In the genomic region with DNA sequence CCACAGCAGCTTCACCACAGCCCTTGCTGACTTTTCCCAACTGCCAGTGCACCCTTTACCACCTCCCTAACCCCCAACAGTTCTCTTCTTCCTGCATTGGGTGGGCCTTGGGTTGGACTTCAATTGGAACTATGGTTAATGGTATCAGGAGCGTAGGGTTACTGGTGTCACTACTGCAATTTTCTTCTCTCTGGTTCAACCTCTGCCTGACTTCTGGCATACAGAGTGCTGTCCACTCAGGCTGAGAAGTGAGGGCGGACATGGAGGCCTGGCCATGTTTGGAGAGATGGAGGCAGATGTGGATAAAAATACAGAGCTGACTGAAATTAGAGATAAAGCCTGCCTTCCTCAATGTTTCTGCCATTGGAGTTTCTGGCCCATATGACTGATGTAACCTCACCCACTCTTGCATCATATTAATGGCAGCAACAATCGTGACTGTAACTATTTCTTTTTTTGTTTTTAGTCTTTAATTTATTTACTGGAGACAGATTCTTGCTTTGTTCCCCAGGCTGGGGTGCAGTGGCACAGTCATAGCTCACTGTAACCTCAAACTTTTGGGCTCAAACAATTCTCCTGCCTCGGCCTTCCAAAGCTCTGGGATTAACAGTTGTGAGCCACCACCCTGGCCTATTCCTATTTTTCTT, we compare ENCODE assay signal across 23 cellular contexts.
DNase-seq lines count a peak whose midpoint lies in the region; ATAC-seq, FAIRE-seq and TF ChIP-seq lines count a peak whose summit lies in the region.
"Had no signal": no experiment of that assay in that cellular context is flagged by ENCODE, and none has a peak within 500 bp of the region (broad histone marks: within the 10 kb centered on the region; RNA-seq: fewer than 3 reads in every experiment).

No MANE protein-coding gene starts in this region.

- H3K4ac ChIP-seq in neuronal stem cell (ENCODE audit: low read length) = no peak overlapping the region

- intact Hi-C loops in K562 (cut with micrococcal nuclease) = no loop called here
- intact Hi-C loops in left ventricle myocardium superior (cut with micrococcal nuclease) = no loop called here

- H4K91ac ChIP-seq in neuronal stem cell (ENCODE audit: low read depth, low read length, poor library complexity) = no peak overlapping the region

- H3K18ac ChIP-seq in neuronal stem cell (ENCODE audit: low read length) = no peak overlapping the region

- in situ Hi-C loops in GM23248 (cut with MboI) (no loop called here), K562 (cut with MboI) (no loop called here)

- peak overlapping the region; percentile 41; the same call in 1 of the 2 replicates for H3K4me2 ChIP-seq in SK-N-SH
- peak overlapping the region; percentile 21 for H3K4me2 ChIP-seq in GM23248 (ENCODE audit: unreplicated experiment)
- H3K4me2 ChIP-seq in K562 (ENCODE audit: insufficient read depth, low read length) = no peak overlapping the region
- no peak overlapping the region for H3K4me2 ChIP-seq in neuronal stem cell (ENCODE audit: insufficient read depth, low read length, poor library complexity, severe bottlenecking)

- no peaks in the 10 kb centered on the region for H3K9me3 ChIP-seq in SK-N-SH
- no peaks in the 10 kb centered on the region for H3K9me3 ChIP-seq in GM23248 (ENCODE audit: low read depth)
- no peaks in the 10 kb centered on the region for H3K9me3 ChIP-seq in K562 (replicated peaks; ENCODE audit: control insufficient read depth, insufficient read depth, low read depth, low read length)
- H3K9me3 ChIP-seq in neuronal stem cell (replicated peaks in 1 of 2; ENCODE audit: control insufficient read depth in 2 of 2, insufficient read depth in 1 of 2, low read depth in 1 of 2, low read length in 2 of 2) = no peaks in the 10 kb centered on the region
- no peaks in the 10 kb centered on the region for H3K9me3 ChIP-seq in SJCRH30 (replicated peaks)
- H3K9me3 ChIP-seq: esophagus muscularis mucosa had no signal

- CTCF ChIA-PET in SK-N-SH (lab: Yijun Ruan, JAX) = no interaction called here
- CTCF ChIA-PET in K562 (lab: Yijun Ruan, JAX; ENCODE audit: low intra/inter-chr PET ratio) = no interaction called here

- POLR2A ChIA-PET in SK-N-SH (lab: Yijun Ruan, JAX) (no interaction called here), K562 (lab: Yijun Ruan, JAX) (interaction anchor here (0.6 kb wide), 1 partner anchor 11 kb away, joined by 3 read pairs; no protein-coding TSS in a partner anchor)

- peaks cover 43 to 61% of the 10 kb centered on the region in 2 experiments for H3K36me3 ChIP-seq in SK-N-SH (replicated peaks in 1 of 2; ENCODE audit: control insufficient read depth in 1 of 2, insufficient read depth in 2 of 2, low read length in 1 of 2)
- peaks cover 18% of the 10 kb centered on the region; the same call in 1 of the 2 replicates for H3K36me3 ChIP-seq in GM23248 (ENCODE audit: low read depth)
- H3K36me3 ChIP-seq in K562 (ENCODE audit: control insufficient read depth, insufficient read depth, low read length) = no peaks in the 10 kb centered on the region
- H3K36me3 ChIP-seq in neuronal stem cell (replicated peaks in 1 of 2; ENCODE audit: control insufficient read depth in 2 of 2, insufficient read depth in 2 of 2, low read length in 2 of 2) = no peaks in the 10 kb centered on the region
- H3K36me3 ChIP-seq in SJCRH30 = peaks cover 57% of the 10 kb centered on the region

- H4K8ac ChIP-seq in neuronal stem cell (ENCODE audit: low read depth, low read length) = no peak overlapping the region

- TF ChIP-seq CTCF in SK-N-SH (IDR thresholded peaks at IDR 0.05) = no peak
- no peak for TF ChIP-seq CTCF in K562 (IDR thresholded peaks at IDR 0.05 in 2 of 3, conservative IDR thresholded peaks at IDR 0.05 in 1 of 3; ENCODE audit: insufficient read depth in 2 of 3, low read depth in 1 of 3, low read length in 3 of 3)

- no peak overlapping the region for H3K4me3 ChIP-seq in SK-N-SH (ENCODE audit: low read depth in 2 of 2, low read length in 1 of 2)
- H3K4me3 ChIP-seq in GM23248 = no peak overlapping the region
- no peak overlapping the region for H3K4me3 ChIP-seq in K562
- H3K4me3 ChIP-seq in neuronal stem cell (ENCODE audit: low read length in 2 of 2) = no peak overlapping the region
- no peak overlapping the region for H3K4me3 ChIP-seq in SJCRH30
- H3K4me3 ChIP-seq: esophagus muscularis mucosa, lung had no signal

- H3F3A ChIP-seq in SK-N-SH (replicated peaks; ENCODE audit: insufficient read depth) (peaks cover 53% of the 10 kb centered on the region), GM23248 (ENCODE audit: insufficient read depth) (peaks cover 41% of the 10 kb centered on the region)

- peak overlapping the region in 1 of 2 experiments; percentile 92; a peak in 2 of 4 replicates for H3K27ac ChIP-seq in SK-N-SH (ENCODE audit: low read depth in 2 of 2, low read length in 1 of 2)
- H3K27ac ChIP-seq in GM23248 = peak overlapping the region; percentile 90
- no peak overlapping the region; the same call in 2 of the 3 replicates for H3K27ac ChIP-seq in K562 (ENCODE audit: extremely low read depth, low read depth, low read length)
- H3K27ac ChIP-seq in neuronal stem cell (replicated peaks; ENCODE audit: low read length) = no peak overlapping the region
- H3K27ac ChIP-seq in SJCRH30 = no peak overlapping the region
- H3K27ac ChIP-seq: 22Rv1, C4-2B had no signal

- H2AFZ ChIP-seq in SK-N-SH (ENCODE audit: low read depth) = no peak overlapping the region
- no peak overlapping the region for H2AFZ ChIP-seq in GM23248
- peak overlapping the region; percentile 5; the same call in 1 of the 2 replicates for H2AFZ ChIP-seq in K562 (ENCODE audit: low read depth, low read length)
- no peak overlapping the region for H2AFZ ChIP-seq in neuronal stem cell (ENCODE audit: low read length)

- peak; percentile 54 for FAIRE-seq in K562 (lab: Jason Lieb, UNC)
- FAIRE-seq: D721Med, GM19239 had no signal

- no peak overlapping the region for H3K23ac ChIP-seq in neuronal stem cell (ENCODE audit: low read depth, low read length, poor library complexity)

- H2BK120ac ChIP-seq in neuronal stem cell (ENCODE audit: low read depth, low read length) = no peak overlapping the region

- TF ChIP-seq POLR2A in K562 (conservative IDR thresholded peaks at IDR 0.05) = no peak

- H3K79me1 ChIP-seq in neuronal stem cell (ENCODE audit: low read depth, low read length) = no peaks in the 10 kb centered on the region

- H3K27me3 ChIP-seq in SK-N-SH (ENCODE audit: insufficient read depth) = no peaks in the 10 kb centered on the region
- H3K27me3 ChIP-seq in GM23248 (replicated peaks; ENCODE audit: insufficient read depth) = no peaks in the 10 kb centered on the region
- no peaks in the 10 kb centered on the region for H3K27me3 ChIP-seq in K562 (ENCODE audit: control insufficient read depth in 2 of 2, insufficient read depth in 2 of 2, low read length in 2 of 2)
- H3K27me3 ChIP-seq in neuronal stem cell (ENCODE audit: control insufficient read depth in 3 of 3, insufficient read depth in 3 of 3, low read depth in 1 of 3, low read length in 3 of 3) = no peaks in the 10 kb centered on the region
- no peaks in the 10 kb centered on the region for H3K27me3 ChIP-seq in SJCRH30
- H3K27me3 ChIP-seq: esophagus muscularis mucosa had no signal

- no peaks in the 10 kb centered on the region for H3K9me1 ChIP-seq in K562 (ENCODE audit: control insufficient read depth, insufficient read depth, low read length)

- H2BK12ac ChIP-seq in neuronal stem cell (ENCODE audit: low read length) = no peak overlapping the region

- TF ChIP-seq RAD21 in SK-N-SH (IDR thresholded peaks at IDR 0.05; ENCODE audit: low read length) = no peak
- TF ChIP-seq RAD21 in K562 (CRISPR knock-in tag; conservative IDR thresholded peaks at IDR 0.05 in 1 of 2, IDR thresholded peaks at IDR 0.05 in 1 of 2) = peak in 1 of 2 experiments; percentile 8; a peak in 1 of 4 replicates

- ATAC-seq in SK-N-SH treated with all-trans-retinoic acid at 6 μM for 48 hours (no peak), K562 (no peak), HG02798 (IDR thresholded peaks at IDR 0.05; ENCODE audit: poor library complexity, unreplicated experiment) (no peak), left ventricle myocardium superior (no peak)
- ATAC-seq: stimulated activated naive CD8-positive, alpha-beta T cell treated with anti-CD3 and anti-CD28 coated beads, Interleukin-15, amount 100 ng/mL, for 72 hours had no signal

- H3K9me2 ChIP-seq in SK-N-SH (no peaks in the 10 kb centered on the region), GM23248 (ENCODE audit: insufficient read depth) (no peaks in the 10 kb centered on the region)

- BruUV-seq in K562 (replicated peaks; lab: Mats Ljungman, UMichigan) = no TSS peak

- no peak overlapping the region for H3K14ac ChIP-seq in neuronal stem cell (ENCODE audit: low read length)

- H2BK15ac ChIP-seq in neuronal stem cell (ENCODE audit: low read length) = peak overlapping the region; percentile 56

- H3K4me1 ChIP-seq in SK-N-SH (ENCODE audit: control insufficient read depth in 1 of 2, insufficient read depth in 2 of 2, low read depth in 1 of 2, low read length in 1 of 2) = peaks cover 19% of the 10 kb centered on the region in 2 experiments
- H3K4me1 ChIP-seq in GM23248 (ENCODE audit: insufficient read depth) = peaks cover 52% of the 10 kb centered on the region
- peaks cover 3 to 23% of the 10 kb centered on the region in 2 experiments; a peak in 4 of 5 replicates for H3K4me1 ChIP-seq in K562 (replicated peaks in 1 of 2; ENCODE audit: control insufficient read depth in 2 of 2, insufficient read depth in 2 of 2, low read length in 2 of 2)
- peaks cover 6 to 10% of the 10 kb centered on the region in 2 donors for H3K4me1 ChIP-seq in neuronal stem cell (ENCODE audit: control insufficient read depth in 2 of 2, insufficient read depth in 1 of 2, low read depth in 1 of 2, low read length in 2 of 2)
- no peaks in the 10 kb centered on the region for H3K4me1 ChIP-seq in SJCRH30

- DNase-seq in SK-N-SH (no peak), GM23248 (peak; percentile 52), K562 (ENCODE audit: extremely low read depth in 1 of 4, low spot score in 3 of 4) (no peak), neuronal stem cell (ENCODE audit: low spot score) (no peak), SJCRH30 (no peak), left ventricle myocardium superior (no peak)
- DNase-seq: activated CD4-positive, alpha-beta memory T cell treated with anti-CD3 and anti-CD28 coated beads, Interleukin-2, amount 10 ng/mL, durations not matched to agents 7 days and 5 days; activated naive CD4-positive, alpha-beta T cell; activated T-cell treated with anti-CD3 and anti-CD28 coated beads, Interleukin-2, amount 50 U/mL, for 1 hour; effector CD8-positive, alpha-beta T cell; EL; NCI-H510A; stimulated activated CD4-positive, alpha-beta T cell treated with anti-CD3 and anti-CD28 coated beads, Interleukin-12 subunit alpha, Interleukin-12 subunit beta, amount 100 ng/mL, for 4 hours; stimulated activated naive CD8-positive, alpha-beta T cell treated with anti-CD3 and anti-CD28 coated beads, Interleukin-15, amount 100 ng/mL, for 72 hours; trophoblast cell had no signal

- 92% methylated on average over 4 of the region's 4 CpGs for WGBS in SK-N-SH (ENCODE audit: low lambda C conversion rate)
- 53 to 54% methylated on average over 4 of the region's 4 CpGs for WGBS in GM23248 (ENCODE audit: low coverage in 1 of 2, low lambda C conversion rate in 2 of 2, missing lambda C conversion rate in 2 of 2), 2 experiments
- WGBS in K562 (ENCODE audit: insufficient coverage, low coverage, missing lambda C conversion rate) = 70% methylated on average over 4 of the region's 4 CpGs
- WGBS in neuronal stem cell (ENCODE audit: extremely low coverage in 2 of 2, insufficient read length in 2 of 2, insufficient replicate concordance in 1 of 2), 2 donors = no CpG with 5 or more reads among the region's 4 CpGs

- H4K20me1 ChIP-seq in SK-N-SH (ENCODE audit: insufficient read depth) (peaks cover 61% of the 10 kb centered on the region), GM23248 (ENCODE audit: insufficient read depth) (no peaks in the 10 kb centered on the region), K562 (replicated peaks; ENCODE audit: control insufficient read depth, insufficient read depth, low read length) (no peaks in the 10 kb centered on the region)

- no peak overlapping the region for H2BK5ac ChIP-seq in neuronal stem cell (ENCODE audit: low read length)

- H2AK5ac ChIP-seq in neuronal stem cell (ENCODE audit: low read depth, low read length) = no peak overlapping the region

- TF ChIP-seq EP300 in SK-N-SH (IDR thresholded peaks at IDR 0.05; ENCODE audit: borderline replicate concordance in 1 of 2, low read depth in 1 of 2, low read length in 1 of 2) (no peak), K562 (IDR thresholded peaks at IDR 0.05; ENCODE audit: low read length) (no peak)

- H3K9ac ChIP-seq in SK-N-SH (no peak overlapping the region), GM23248 (peak overlapping the region; percentile 31), K562 (ENCODE audit: insufficient read depth in 1 of 2, low read depth in 2 of 2, low read length in 2 of 2) (no peak overlapping the region), neuronal stem cell (ENCODE audit: low read depth, low read length, poor library complexity) (no peak overlapping the region)

- H3K79me2 ChIP-seq in SK-N-SH (ENCODE audit: insufficient read depth) (peaks cover 76% of the 10 kb centered on the region), GM23248 (ENCODE audit: insufficient read depth) (peaks cover 68% of the 10 kb centered on the region), K562 (ENCODE audit: control insufficient read depth, insufficient read depth, low read length) (no peaks in the 10 kb centered on the region)

Comparison
In these comparisons a context has a peak if more than half of its experiments do, and no peak if none do; other contexts are left out.
1. H3K4me2 ChIP-seq: peak in SK-N-SH (single experiment) and GM23248 (single experiment); none in K562 (single experiment) and neuronal stem cell (single experiment).
2. Of the 27 proteins assayed by ChIP-seq in both K562 and SK-N-SH: peak only in K562: GABPA and JUND; only in SK-N-SH: none; in both: none; in neither: 24; mixed calls (peak in some experiments, not most) for 1.